ENCODE assay signal across 12 cellular contexts in genomic region chr7:36777062-36777461, GRCh38. TPM values are rescaled to one million over a fixed set of nuclear protein-coding genes. Genes with fewer than 3 reads are reported as not detected.
DNase-seq lines count a peak whose midpoint lies in the region; ATAC-seq and TF ChIP-seq lines count a peak whose summit lies in the region.
"Had no signal": no experiment of that assay in that cellular context is flagged by ENCODE, and none has a peak within 500 bp of the region (broad histone marks: within the 10 kb centered on the region; RNA-seq: fewer than 3 reads in every experiment).

No MANE protein-coding gene starts in this region.

- peaks cover 39 to 46% (median 42%) of the 10 kb centered on the region in 10 experiments for H3K4me1 ChIP-seq in BLaER1 treated with 17β-estradiol and CSF1 and Interleukin-3, amounts not matched to agents 10 nM and 100 nM
- no peaks in the 10 kb centered on the region for H3K4me1 ChIP-seq in GM23338 (ENCODE audit: insufficient read depth)
- H3K4me1 ChIP-seq: gastrocnemius medialis had no signal

- no peak for ATAC-seq in GM23338
- peak; percentile 78 for ATAC-seq in effector memory CD8-positive, alpha-beta T cell (replicated peaks)
- no peak for ATAC-seq in GM18858 (IDR thresholded peaks at IDR 0.05; ENCODE audit: unreplicated experiment)
- ATAC-seq: gastrocnemius medialis, left lung, Right ventricle myocardium inferior had no signal

- H3K27me3 ChIP-seq in BLaER1 treated with 17β-estradiol and CSF1 and Interleukin-3, amounts not matched to agents 10 nM and 100 nM, result no peaks in the 10 kb centered on the region
- no peaks in the 10 kb centered on the region for H3K27me3 ChIP-seq in GM23338 (ENCODE audit: insufficient read depth)
- H3K27me3 ChIP-seq: gastrocnemius medialis, left lung had no signal

- H3K9me2 ChIP-seq in GM23338 (ENCODE audit: insufficient read depth), result 0 out of 2 replicates have a peak, but pooled peaks cover 8% of the 10 kb centered on the region

- no peaks in the 10 kb centered on the region for H3K36me3 ChIP-seq in BLaER1 treated with 17β-estradiol and CSF1 and Interleukin-3, amounts not matched to agents 10 nM and 100 nM
- H3K36me3 ChIP-seq in GM23338 (ENCODE audit: insufficient read depth), result no peaks in the 10 kb centered on the region
- H3K36me3 ChIP-seq: gastrocnemius medialis, left lung had no signal

- no peaks in the 10 kb centered on the region for H3K9me3 Mint-ChIP-seq in GM23338
- peaks cover 14 to 17% of the 10 kb centered on the region in 2 donors for H3K9me3 Mint-ChIP-seq in effector memory CD8-positive, alpha-beta T cell

- H3K79me2 ChIP-seq in GM23338 (replicated peaks; ENCODE audit: insufficient read depth), result no peaks in the 10 kb centered on the region

- no peaks in the 10 kb centered on the region for H3F3A ChIP-seq in GM23338 (replicated peaks; ENCODE audit: low read depth)

- in situ Hi-C loops in G401 (cut with HindIII; ENCODE audit: low sequenced_read_pairs), result no loop called here

- H3K4me1 Mint-ChIP-seq in GM23338, result peaks cover 9% of the 10 kb centered on the region
- H3K4me1 Mint-ChIP-seq in effector memory CD8-positive, alpha-beta T cell (ENCODE audit: low read depth in 2 of 2), result peaks cover 67 to 83% of the 10 kb centered on the region in 2 donors

- TF ChIP-seq CTCF in GM23338 (conservative IDR thresholded peaks at IDR 0.05; ENCODE audit: low read depth in 2 of 2), result no peak

- H3K27me3 Mint-ChIP-seq in GM23338 (ENCODE audit: insufficient read depth, low read depth, poor library complexity), result peaks cover 2% of the 10 kb centered on the region
- H3K27me3 Mint-ChIP-seq in effector memory CD8-positive, alpha-beta T cell, result no peaks in the 10 kb centered on the region

- H2AFZ ChIP-seq in GM23338, result 0 out of 2 replicates have a peak overlapping the region, but pooled peaks have one; percentile 30

- no peak overlapping the region for H3K4me3 Mint-ChIP-seq in GM23338
- H3K4me3 Mint-ChIP-seq in effector memory CD8-positive, alpha-beta T cell, result peak overlapping the region; percentile 79 to 82

- no peak overlapping the region for H3K27ac Mint-ChIP-seq in GM23338
- H3K27ac Mint-ChIP-seq in effector memory CD8-positive, alpha-beta T cell, result peak overlapping the region; percentile 92 to 94

- peak overlapping the region in 2 of 11 experiments; percentile 30 to 38; a peak in 1 of 22 replicates for H3K27ac ChIP-seq in BLaER1 treated with 17β-estradiol and CSF1 and Interleukin-3, amounts not matched to agents 10 nM and 100 nM
- no peak overlapping the region for H3K27ac ChIP-seq in GM23338 (ENCODE audit: low read depth)
- H3K27ac ChIP-seq: gastrocnemius medialis had no signal

- DNase-seq in GM23338 (ENCODE audit: low spot score), result no peak
- peak; percentile 1 to 5 for DNase-seq in activated CD4-positive, alpha-beta T cell treated with anti-CD3 and anti-CD28 coated beads, Interleukin-2, amount 50 U/mL, for 4 hours
- DNase-seq in effector memory CD8-positive, alpha-beta T cell, result peak; percentile 55 to 57 (median 55)
- DNase-seq in DMS53 treated with DMSO at 0.1 percent for 48 hours (lab: John Stamatoyannopoulos, UW; ENCODE audit: unreplicated experiment), result no peak
- DNase-seq in hypothalamus (lab: John Stamatoyannopoulos, UW), result no peak
- DNase-seq in G401 (ENCODE audit: low spot score), result no peak
- DNase-seq: gastrocnemius medialis, left lung, NCI-H2171 had no signal

- no peaks in the 10 kb centered on the region for H3K36me3 Mint-ChIP-seq in GM23338 (ENCODE audit: low read depth)
- H3K36me3 Mint-ChIP-seq in effector memory CD8-positive, alpha-beta T cell (ENCODE audit: insufficient read depth), result peaks cover 9% of the 10 kb centered on the region

- H3K9me3 ChIP-seq in BLaER1 treated with 17β-estradiol and CSF1 and Interleukin-3, amounts not matched to agents 10 nM and 100 nM (replicated peaks in 1 of 11), result peaks cover 0 to 7% (median 0%) of the 10 kb centered on the region in 11 experiments; a peak in 4 of 22 replicates
- H3K9me3 ChIP-seq: gastrocnemius medialis, left lung had no signal

- H3K9ac ChIP-seq in BLaER1 treated with 17β-estradiol and CSF1 and Interleukin-3, amounts not matched to agents 10 nM and 100 nM, result no peak overlapping the region

- H4K20me1 ChIP-seq in BLaER1 treated with 17β-estradiol and CSF1 and Interleukin-3, amounts not matched to agents 10 nM and 100 nM, result no peaks in the 10 kb centered on the region
- H4K20me1 ChIP-seq in GM23338 (replicated peaks; ENCODE audit: insufficient read depth), result no peaks in the 10 kb centered on the region

- H3K4me3 ChIP-seq in BLaER1 treated with 17β-estradiol and CSF1 and Interleukin-3, amounts not matched to agents 10 nM and 100 nM, result no peak overlapping the region
- H3K4me3 ChIP-seq in GM23338, result no peak overlapping the region
- H3K4me3 ChIP-seq: gastrocnemius medialis, left lung had no signal

- peak overlapping the region; percentile 61 to 82 (median 77) for H3K4me2 ChIP-seq in BLaER1 treated with 17β-estradiol and CSF1 and Interleukin-3, amounts not matched to agents 10 nM and 100 nM
- no peak overlapping the region for H3K4me2 ChIP-seq in GM23338

TF ChIP-seq in GM23338, 12 proteins besides CTCF, POLR2A, EP300 and RAD21 (continues in another document):
- TF ChIP-seq ZNF331 (CRISPR knock-in tag; IDR thresholded peaks at IDR 0.05; ENCODE audit: low read depth) (no peak), ZNF114 (CRISPR knock-in tag; IDR thresholded peaks at IDR 0.05) (no peak), POLR2AphosphoS5 (IDR thresholded peaks at IDR 0.05; ENCODE audit: low read depth) (no peak), ETS1 (IDR thresholded peaks at IDR 0.05) (no peak), EZH2 (IDR thresholded peaks at IDR 0.05; ENCODE audit: low read depth, unreplicated experiment) (no peak), EZH2phosphoT487 (IDR thresholded peaks at IDR 0.05; ENCODE audit: unreplicated experiment) (no peak), CREB1 (CRISPR knock-in tag; IDR thresholded peaks at IDR 0.05; ENCODE audit: low read depth) (no peak)

RNA-seq across cellular contexts. Expression of gene AOAH, which starts 52.8 kb away (rescaled TPM):
- not detected in 2 replicates for total RNA-seq in GM23338 (2014; rRNA removed; shearing (Covaris generic))
- not detected in 2 replicates for polyA plus RNA-seq in GM23338 (2016; fragmentation: Nextera tagmentation; extraction: Ambion mirVana)
- 3.2 and 5.2 TPM in 2 replicates for total RNA-seq in G401 (2014; rRNA removed; shearing (Covaris generic))

Comparison
In these comparisons a context has a peak if more than half of its experiments do, and no peak if none do; other contexts are left out.
1. DNase-seq: peak in activated CD4-positive, alpha-beta T cell treated with anti-CD3 and anti-CD28 coated beads, Interleukin-2, amount 50 U/mL, for 4 hours (2 of 2) and effector memory CD8-positive, alpha-beta T cell (3 of 3); none in GM23338 (single experiment), DMS53 treated with DMSO at 0.1 percent for 48 hours (single experiment), hypothalamus (0 of 51) and G401 (single experiment).